Comparison of ENCODE assay signal across 18 cellular contexts in the genomic region with DNA sequence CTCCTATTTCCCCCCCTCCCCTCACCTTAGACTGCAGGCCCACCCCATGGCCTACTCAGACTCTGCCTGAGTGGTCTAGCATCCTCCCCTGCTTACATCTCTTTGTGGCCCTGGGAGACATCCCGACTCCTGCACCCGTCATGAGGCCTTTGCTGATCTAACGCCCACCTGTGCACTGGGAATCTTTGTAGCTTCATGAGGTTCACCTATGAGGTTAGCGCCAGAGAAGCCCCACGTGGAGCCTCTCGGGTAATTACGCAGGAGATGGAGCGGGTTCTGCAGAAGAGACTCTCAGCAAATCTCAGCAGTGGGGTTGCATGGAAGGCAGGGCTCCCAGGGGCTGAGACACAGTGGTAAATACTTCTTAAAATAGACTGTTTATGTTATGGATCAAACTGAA. TPM values are rescaled to one million over a fixed set of nuclear protein-coding genes. Genes with fewer than 3 reads are reported as not detected.
DNase-seq lines count a peak whose midpoint lies in the region; ATAC-seq, FAIRE-seq and TF ChIP-seq lines count a peak whose summit lies in the region.
"Had no signal": no experiment of that assay in that cellular context is flagged by ENCODE, and none has a peak within 500 bp of the region (broad histone marks: within the 10 kb centered on the region; RNA-seq: fewer than 3 reads in every experiment).

No MANE protein-coding gene starts in this region.

- peak overlapping the region; percentile 87 for H2AK5ac ChIP-seq in neuronal stem cell (ENCODE audit: low read depth, low read length)

- H3K4me3 ChIP-seq in neuronal stem cell (ENCODE audit: low read length in 2 of 2) = no peak overlapping the region
- no peak overlapping the region for H3K4me3 ChIP-seq in SJCRH30
- H3K4me3 ChIP-seq: BLaER1 treated with 17β-estradiol and CSF1 and Interleukin-3, amounts not matched to agents 10 nM and 100 nM; GM23248; HAP-1 had no signal

- H3K4me1 ChIP-seq in neuronal stem cell (ENCODE audit: control insufficient read depth in 2 of 2, insufficient read depth in 1 of 2, low read depth in 1 of 2, low read length in 2 of 2) (peaks cover 0 to 5% of the 10 kb centered on the region in 2 donors), SJCRH30 (no peaks in the 10 kb centered on the region)
- H3K4me1 ChIP-seq: HAP-1 had no signal

- H3K23ac ChIP-seq in neuronal stem cell (ENCODE audit: low read depth, low read length, poor library complexity) = no peak overlapping the region

- H2BK5ac ChIP-seq in neuronal stem cell (ENCODE audit: low read length) = no peak overlapping the region

- peak; percentile 73 for FAIRE-seq in urothelium cell line (lab: Jason Lieb, UNC)
- FAIRE-seq: D721Med, G401.6, GM12891, GM19239, HepG2 had no signal

- WGBS in neuronal stem cell (ENCODE audit: extremely low coverage in 2 of 2, insufficient read length in 2 of 2, insufficient replicate concordance in 1 of 2), 2 donors = no CpG with 5 or more reads among the region's 8 CpGs

- H3K36me3 Mint-ChIP-seq in chondrocyte (ENCODE audit: low read depth) = no peaks in the 10 kb centered on the region
- H3K36me3 Mint-ChIP-seq: CD8-positive, alpha-beta memory T cell had no signal

- ATAC-seq in GM21723 (IDR thresholded peaks at IDR 0.05; ENCODE audit: unreplicated experiment) = no peak
- ATAC-seq: HepG2 had no signal

- H3K27ac Mint-ChIP-seq in chondrocyte (ENCODE audit: unreplicated experiment) = no peak overlapping the region
- H3K27ac Mint-ChIP-seq: B cell had no signal

- H3K27me3 Mint-ChIP-seq in chondrocyte (ENCODE audit: low read depth) = peaks cover 6% of the 10 kb centered on the region

- peaks cover 15% of the 10 kb centered on the region for H3K4me1 Mint-ChIP-seq in chondrocyte (ENCODE audit: low read depth)

- H3K9me3 ChIP-seq in neuronal stem cell (replicated peaks in 1 of 2; ENCODE audit: control insufficient read depth in 2 of 2, insufficient read depth in 1 of 2, low read depth in 1 of 2, low read length in 2 of 2) (peaks cover 0 to 2% of the 10 kb centered on the region in 2 donors), SJCRH30 (replicated peaks) (no peaks in the 10 kb centered on the region)
- H3K9me3 ChIP-seq: BLaER1 treated with 17β-estradiol and CSF1 and Interleukin-3, amounts not matched to agents 10 nM and 100 nM; Caco-2; HAP-1 had no signal

- H3K4me2 ChIP-seq in neuronal stem cell (ENCODE audit: insufficient read depth, low read length, poor library complexity, severe bottlenecking) = no peak overlapping the region
- H3K4me2 ChIP-seq: BLaER1 treated with 17β-estradiol and CSF1 and Interleukin-3, amounts not matched to agents 10 nM and 100 nM had no signal

- H3K9me3 Mint-ChIP-seq in chondrocyte (ENCODE audit: low read depth) = no peaks in the 10 kb centered on the region
- H3K9me3 Mint-ChIP-seq: CD8-positive, alpha-beta memory T cell had no signal

- H3K27ac ChIP-seq in neuronal stem cell (replicated peaks; ENCODE audit: low read length) (no peak overlapping the region), SJCRH30 (no peak overlapping the region)
- H3K27ac ChIP-seq: BLaER1 treated with 17β-estradiol and CSF1 and Interleukin-3, amounts not matched to agents 10 nM and 100 nM; GM23248 had no signal

- no peaks in the 10 kb centered on the region for H3K79me1 ChIP-seq in neuronal stem cell (ENCODE audit: low read depth, low read length)

- peak overlapping the region; percentile 42 for H3K14ac ChIP-seq in neuronal stem cell (ENCODE audit: low read length)

- H2BK12ac ChIP-seq in neuronal stem cell (ENCODE audit: low read length) = no peak overlapping the region

- H4K8ac ChIP-seq in neuronal stem cell (ENCODE audit: low read depth, low read length) = no peak overlapping the region

- no peak overlapping the region for H4K91ac ChIP-seq in neuronal stem cell (ENCODE audit: low read depth, low read length, poor library complexity)

- H2BK15ac ChIP-seq in neuronal stem cell (ENCODE audit: low read length) = no peak overlapping the region

- H3K9ac ChIP-seq in neuronal stem cell (ENCODE audit: low read depth, low read length, poor library complexity) = no peak overlapping the region
- H3K9ac ChIP-seq: BLaER1 treated with 17β-estradiol and CSF1 and Interleukin-3, amounts not matched to agents 10 nM and 100 nM; GM23248 had no signal

- H3K4ac ChIP-seq in neuronal stem cell (ENCODE audit: low read length) = no peak overlapping the region

- no peak overlapping the region for H2BK120ac ChIP-seq in neuronal stem cell (ENCODE audit: low read depth, low read length)

- no peak overlapping the region for H3K4me3 Mint-ChIP-seq in chondrocyte (ENCODE audit: unreplicated experiment)
- H3K4me3 Mint-ChIP-seq: B cell; CD8-positive, alpha-beta memory T cell had no signal

- DNase-seq in chondrocyte (ENCODE audit: low spot score) (peak; percentile 57), head of caudate nucleus (peak in 23 of 42 donors; percentile 13 to 72 (median 45)), neuronal stem cell (ENCODE audit: low spot score) (no peak), urothelium cell line (ENCODE audit: low spot score) (no peak), SHP77 (lab: John Stamatoyannopoulos, UW) (no peak), SJCRH30 (no peak)
- DNase-seq: CD8-positive, alpha-beta memory T cell; GM23248 had no signal

- H3K27me3 ChIP-seq in neuronal stem cell (ENCODE audit: control insufficient read depth in 3 of 3, insufficient read depth in 3 of 3, low read depth in 1 of 3, low read length in 3 of 3) (peaks cover 0 to 10% (median 3%) of the 10 kb centered on the region in 3 experiments), SJCRH30 (peaks cover 3% of the 10 kb centered on the region; the same call in 1 of the 2 replicates)
- H3K27me3 ChIP-seq: BLaER1 treated with 17β-estradiol and CSF1 and Interleukin-3, amounts not matched to agents 10 nM and 100 nM had no signal

- intact Hi-C loops in head of caudate nucleus (cut with DNase I) = loop anchor here (5.0 kb wide), 1 partner anchor 94 kb away; no protein-coding TSS in a partner anchor

- TF ChIP-seq CTCF in chondrocyte (IDR thresholded peaks at IDR 0.05) = no peak

- no peak overlapping the region for H2AFZ ChIP-seq in neuronal stem cell (ENCODE audit: low read length)
- H2AFZ ChIP-seq: GM23248 had no signal

- H3K18ac ChIP-seq in neuronal stem cell (ENCODE audit: low read length) = no peak overlapping the region

- H3K36me3 ChIP-seq in neuronal stem cell (replicated peaks in 1 of 2; ENCODE audit: control insufficient read depth in 2 of 2, insufficient read depth in 2 of 2, low read length in 2 of 2) (no peaks in the 10 kb centered on the region), SJCRH30 (no peaks in the 10 kb centered on the region)
- H3K36me3 ChIP-seq: BLaER1 treated with 17β-estradiol and CSF1 and Interleukin-3, amounts not matched to agents 10 nM and 100 nM; HAP-1 had no signal

RNA-seq across cellular contexts. Expression of gene HSPA12A, which starts 43.5 kb away (rescaled TPM):
- 5.8 to 9.7 TPM (median 6.9 TPM) in 3 replicates for total RNA-seq in chondrocyte
- polyA plus RNA-seq in neuronal stem cell (2013, experiment 1 of 2) = 3.1 TPM
- polyA plus RNA-seq in neuronal stem cell (2013, experiment 2 of 2) = 3.2 TPM
- 0.79 and 1.3 TPM in 2 replicates for total RNA-seq in SJCRH30 (2014; rRNA removed; shearing (Covaris generic))
- polyA plus RNA-seq: CD8-positive, alpha-beta memory T cell had no signal

Comparison
In these comparisons a context has a peak if more than half of its experiments do, and no peak if none do; other contexts are left out.
1. DNase-seq: peak in chondrocyte (single experiment) and head of caudate nucleus (23 of 42); none in neuronal stem cell (single experiment), urothelium cell line (single experiment), SHP77 (0 of 2) and SJCRH30 (0 of 2).